In genomic region chr3:72487078-72487765, GRCh38 we compare ENCODE assay signal across 8 cellular contexts. TPM values are rescaled to one million over a fixed set of nuclear protein-coding genes. Genes with fewer than 3 reads are reported as not detected.
DNase-seq lines count a peak whose midpoint lies in the region; ATAC-seq and TF ChIP-seq lines count a peak whose summit lies in the region.

No MANE protein-coding gene starts in this region.

- peaks cover 5% of the 10 kb centered on the region for H3K36me3 Mint-ChIP-seq in activated T-cell treated with anti-CD3 and anti-CD28 coated beads, Interleukin-2, amount 50 U/mL, for 4 hours (ENCODE audit: insufficient read depth)
- no peaks in the 10 kb centered on the region for H3K36me3 Mint-ChIP-seq in immature natural killer cell

- POLR2A ChIA-PET in HCT116 (lab: Charles Lee): no interaction called here

- RAD21 ChIA-PET in HCT116 (lab: Charles Lee; ENCODE audit: low non-redundant PET in 1 of 2, low total read pairs in 2 of 2, uncharacterized antibody in 2 of 2, unreplicated experiment in 2 of 2): no interaction called here

- peak overlapping the region in 1 of 2 experiments; percentile 28; a peak in 2 of 4 replicates for H3K4me3 ChIP-seq in HCT116 (replicated peaks in 1 of 2; ENCODE audit: low read depth in 1 of 2, low read length in 2 of 2)
- H3K4me3 ChIP-seq in effector memory CD4-positive, alpha-beta T cell (ENCODE audit: insufficient read depth, low read depth, low read length, poor library complexity, severe bottlenecking): no peak overlapping the region

- intact Hi-C loops in HCT116 (cut with micrococcal nuclease): no loop called here

- peaks cover 50% of the 10 kb centered on the region for H3K4me1 Mint-ChIP-seq in activated T-cell treated with anti-CD3 and anti-CD28 coated beads, Interleukin-2, amount 50 U/mL, for 4 hours (ENCODE audit: low read depth)
- H3K4me1 Mint-ChIP-seq in immature natural killer cell: peaks cover 23 to 33% of the 10 kb centered on the region in 2 donors

- TF ChIP-seq POLR2A in HCT116 (IDR thresholded peaks at IDR 0.05; ENCODE audit: borderline replicate concordance, extremely low read depth, insufficient read depth, insufficient read length): no peak

- H3K9ac ChIP-seq in HCT116 (ENCODE audit: low read length): no peak overlapping the region

- peak overlapping the region; percentile 71 for H3K4me2 ChIP-seq in HCT116 (ENCODE audit: low read length)

- H3K9me3 Mint-ChIP-seq in activated T-cell treated with anti-CD3 and anti-CD28 coated beads, Interleukin-2, amount 50 U/mL, for 4 hours: no peaks in the 10 kb centered on the region
- peaks cover 0 to 2% (median 0%) of the 10 kb centered on the region in 6 donors for H3K9me3 Mint-ChIP-seq in immature natural killer cell

- no peaks in the 10 kb centered on the region for H3K79me2 ChIP-seq in HCT116 (ENCODE audit: insufficient read depth, low read length)

- no peak overlapping the region; the same call in 1 of the 2 replicates for H3K27ac ChIP-seq in HCT116 (ENCODE audit: low read depth, low read length)
- no peak overlapping the region for H3K27ac ChIP-seq in effector memory CD4-positive, alpha-beta T cell (ENCODE audit: insufficient read depth, low read length, poor library complexity, severe bottlenecking)

- peaks cover 36 to 65% of the 10 kb centered on the region in 2 experiments for H3K4me1 ChIP-seq in HCT116 (ENCODE audit: control insufficient read depth in 1 of 2, insufficient read depth in 2 of 2, low read length in 2 of 2)
- no peaks in the 10 kb centered on the region for H3K4me1 ChIP-seq in effector memory CD4-positive, alpha-beta T cell (ENCODE audit: control insufficient read depth, insufficient read depth, low read length, poor library complexity, severe bottlenecking)

- CTCF ChIA-PET in HCT116 (lab: Charles Lee): no interaction called here

- no peak for TF ChIP-seq RAD21 in HCT116 (IDR thresholded peaks at IDR 0.05; ENCODE audit: low read depth)

- H3K27ac Mint-ChIP-seq in immature natural killer cell: peak overlapping the region in 1 of 6 donors; percentile 80

- DNase-seq in A172 (ENCODE audit: low spot score) (peak; percentile 86), HCT116 (ENCODE audit: low read depth, low spot score) (peak; percentile 19), immature natural killer cell (peak in 2 of 3 donors; percentile 7 to 21), NOMO-1 treated with DMSO at 0.1 percent for 48 hours (lab: John Stamatoyannopoulos, UW; ENCODE audit: unreplicated experiment) (no peak)
- peak; percentile 18 for DNase-seq in activated T-cell treated with anti-CD3 and anti-CD28 coated beads, Interleukin-2, amount 50 U/mL, for 4 hours
- peak; percentile 24 to 52 (median 52) for DNase-seq in stimulated activated CD4-positive, alpha-beta T cell treated with anti-CD3 and anti-CD28 coated beads, TNF-alpha, amount 100 ng/mL, for 48 hours (ENCODE audit: low read depth in 3 of 3)
- no peak for DNase-seq in effector memory CD4-positive, alpha-beta T cell

- no peaks in the 10 kb centered on the region for H4K20me1 ChIP-seq in HCT116 (ENCODE audit: insufficient read depth)

- H3K9me3 ChIP-seq in HCT116 (ENCODE audit: control insufficient read depth in 1 of 2, insufficient read depth in 1 of 2, low read depth in 1 of 2, low read length in 2 of 2): no peaks in the 10 kb centered on the region
- H3K9me3 ChIP-seq in effector memory CD4-positive, alpha-beta T cell (ENCODE audit: control insufficient read depth, low read length): no peaks in the 10 kb centered on the region

- H3K36me3 ChIP-seq in HCT116 (ENCODE audit: control insufficient read depth in 1 of 2, insufficient read depth in 2 of 2, low read length in 2 of 2): no peaks in the 10 kb centered on the region
- H3K36me3 ChIP-seq in effector memory CD4-positive, alpha-beta T cell (ENCODE audit: control insufficient read depth, insufficient read depth, low read length): no peaks in the 10 kb centered on the region

- no peaks in the 10 kb centered on the region for H3K27me3 Mint-ChIP-seq in activated T-cell treated with anti-CD3 and anti-CD28 coated beads, Interleukin-2, amount 50 U/mL, for 4 hours (ENCODE audit: low read depth)
- H3K27me3 Mint-ChIP-seq in immature natural killer cell (ENCODE audit: low read depth in 3 of 3): peaks cover 0 to 1% (median 0%) of the 10 kb centered on the region in 3 donors

- ATAC-seq in HCT116 (peak; percentile 70), HG03039 (IDR thresholded peaks at IDR 0.05; ENCODE audit: unreplicated experiment) (no peak)
- ATAC-seq in activated T-cell treated with anti-CD3 and anti-CD28 coated beads, Interleukin-2, amount 50 U/mL, for 4 hours: peak; percentile 30 to 49

- TF ChIP-seq CTCF in HCT116 (IDR thresholded peaks at IDR 0.05 in 2 of 3, conservative IDR thresholded peaks at IDR 0.05 in 1 of 3; ENCODE audit: borderline replicate concordance in 1 of 3, insufficient read depth in 1 of 3, low read depth in 2 of 3, low read length in 2 of 3): no peak

- H3K27me3 ChIP-seq in HCT116 (ENCODE audit: insufficient read depth, low read length): no peaks in the 10 kb centered on the region
- no peaks in the 10 kb centered on the region for H3K27me3 ChIP-seq in effector memory CD4-positive, alpha-beta T cell (replicated peaks; ENCODE audit: control insufficient read depth, insufficient read depth, low read length, poor library complexity, severe bottlenecking)

- no TSS peak for BruUV-seq in HCT116 (replicated peaks; lab: Mats Ljungman, UMichigan)

- H3K4me3 Mint-ChIP-seq in activated T-cell treated with anti-CD3 and anti-CD28 coated beads, Interleukin-2, amount 50 U/mL, for 4 hours: no peak overlapping the region
- peak overlapping the region in 2 of 5 donors; percentile 24 to 30 for H3K4me3 Mint-ChIP-seq in immature natural killer cell

- H2AFZ ChIP-seq in HCT116 (ENCODE audit: low read depth, low read length, poor library complexity, severe bottlenecking): peak overlapping the region; percentile 89

- H3K9me2 ChIP-seq in HCT116 (ENCODE audit: insufficient read depth): no peaks in the 10 kb centered on the region

TF ChIP-seq in HCT116, 20 proteins besides CTCF, POLR2A, EP300 and RAD21:
- peak; percentile 45; the same call in 1 of the 2 replicates for TF ChIP-seq EGR1 (IDR thresholded peaks at IDR 0.05; ENCODE audit: low read depth)
- TF ChIP-seq FOSL1 (IDR thresholded peaks at IDR 0.05; ENCODE audit: low read depth): peak; percentile 22; the same call in 1 of the 2 replicates
- peak; percentile 20; the same call in 1 of the 2 replicates for TF ChIP-seq JUND (IDR thresholded peaks at IDR 0.05)
- no peak for TF ChIP-seq POLR2AphosphoS5 (IDR thresholded peaks at IDR 0.05; ENCODE audit: low read depth, low read length)
TF ChIP-seq in HCT116: peak in this region for 3.

RNA-seq across cellular contexts. Expression of gene RYBP, which starts 40.8 kb away (rescaled TPM):
- 3.9 and 5.0 TPM in 2 replicates for total RNA-seq in A172 (2014; rRNA removed; shearing (Covaris generic))
- 14.0 TPM for total RNA-seq in HCT116 (2021; ENCODE audit: unreplicated experiment)
- 5.4 and 6.7 TPM in 2 replicates for polyA plus RNA-seq in HCT116 (2012)
- 10 to 100 TPM; 23.5 to 25.9 (median 25.8) TPM for total RNA-seq in activated T-cell treated with anti-CD3 and anti-CD28 coated beads, Interleukin-2, amount 50 U/mL, for 4 hours
- 1 to 10 TPM; 1.6 to 2.2 (median 1.8) TPM for polyA plus RNA-seq in immature natural killer cell

Comparison
In these comparisons a context has a peak if more than half of its experiments do, and no peak if none do; other contexts are left out.
1. DNase-seq: peak in A172 (single experiment), HCT116 (single experiment), activated T-cell treated with anti-CD3 and anti-CD28 coated beads, Interleukin-2, amount 50 U/mL, for 4 hours (single experiment), immature natural killer cell (2 of 3) and stimulated activated CD4-positive, alpha-beta T cell treated with anti-CD3 and anti-CD28 coated beads, TNF-alpha, amount 100 ng/mL, for 48 hours (3 of 3); none in effector memory CD4-positive, alpha-beta T cell (0 of 3) and NOMO-1 treated with DMSO at 0.1 percent for 48 hours (single experiment).